In the genomic region with DNA sequence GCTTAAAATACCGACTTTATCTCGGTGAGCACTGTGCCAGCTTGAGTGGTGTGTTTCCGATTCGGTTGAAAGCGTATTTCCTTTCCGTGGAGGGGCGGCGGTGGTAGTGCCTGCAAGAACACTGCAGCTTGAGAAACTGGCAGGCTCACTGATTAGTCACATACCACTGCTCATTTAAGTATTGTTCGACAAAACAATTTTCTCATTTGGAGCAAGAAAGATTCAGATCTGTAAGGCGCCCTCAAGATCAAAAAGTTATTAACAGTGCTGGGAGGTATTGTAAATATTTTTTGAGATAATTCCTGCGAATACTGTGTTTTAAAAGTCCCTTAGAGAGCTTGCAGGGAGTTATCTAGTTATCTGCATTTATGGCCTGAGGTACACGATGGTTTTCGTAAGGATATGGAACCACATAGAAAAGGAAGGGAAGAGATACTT, we compare ENCODE assay signal across 8 cellular contexts. TPM values are rescaled to one million over a fixed set of nuclear protein-coding genes. Genes with fewer than 3 reads are reported as not detected.
DNase-seq lines count a peak whose midpoint lies in the region; ATAC-seq and TF ChIP-seq lines count a peak whose summit lies in the region.

No MANE protein-coding gene starts in this region.

- WGBS in esophagus muscularis mucosa, result 1% methylated on average over 13 of the region's 13 CpGs

- intact Hi-C loops in esophagus muscularis mucosa (cut with DNase I), result loop anchor here (5.0 to 10.0 kb wide), 2 partner anchors 168 to 336 kb away; partner anchors contain the start of gene BRPF3

- TF ChIP-seq CTCF in AG04450 (IDR thresholded peaks at IDR 0.05; ENCODE audit: low read depth, low read length), result no peak
- TF ChIP-seq CTCF in esophagus muscularis mucosa (IDR thresholded peaks at IDR 0.05), result no peak

- TF ChIP-seq POLR2A in esophagus muscularis mucosa (IDR thresholded peaks at IDR 0.05; ENCODE audit: low read depth), result no peak

- H3K27ac ChIP-seq in AG04450 (ENCODE audit: low read depth, low read length) (peak overlapping the region; percentile 63), esophagus muscularis mucosa (replicated peaks in 1 of 4) (peak overlapping the region; percentile 92 to 96 (median 94)), muscle layer of duodenum (ENCODE audit: low read length) (peak overlapping the region; percentile 97)

- H3K27me3 ChIP-seq in AG04450 (ENCODE audit: control insufficient read depth, insufficient read depth, low read length), result no peaks in the 10 kb centered on the region
- H3K27me3 ChIP-seq in esophagus muscularis mucosa, result peaks cover 0 to 10% (median 4%) of the 10 kb centered on the region in 4 donors
- no peaks in the 10 kb centered on the region for H3K27me3 ChIP-seq in muscle layer of duodenum (ENCODE audit: low read depth, low read length)

- H3K9me3 ChIP-seq in AG04450 (ENCODE audit: control insufficient read depth, insufficient read depth, low read length) (peaks cover 5% of the 10 kb centered on the region; the same call in 1 of the 2 replicates), esophagus muscularis mucosa (no peaks in the 10 kb centered on the region), muscle layer of duodenum (ENCODE audit: control insufficient read depth in 1 of 2, low read length in 2 of 2) (no peaks in the 10 kb centered on the region)

- H3K4me3 ChIP-seq in AG04450 (ENCODE audit: low read depth, low read length) (peak overlapping the region; percentile 100), esophagus muscularis mucosa (peak overlapping the region; percentile 83 to 96 (median 95)), muscle layer of duodenum (ENCODE audit: low read depth in 1 of 2, low read length in 2 of 2) (peak overlapping the region; percentile 89 to 100)

- CTCF ChIA-PET in AG04450 (lab: Charles Lee), result interaction anchor here (0.5 to 6.3 kb wide), 5 partner anchors 38 to 332 kb away, joined by 3 to 129 read pairs (median 3); no protein-coding TSS in a partner anchor

- TF ChIP-seq EP300 in esophagus muscularis mucosa (IDR thresholded peaks at IDR 0.05), result no peak

- peaks cover 24 to 57% (median 54%) of the 10 kb centered on the region in 4 donors for H3K4me1 ChIP-seq in esophagus muscularis mucosa
- H3K4me1 ChIP-seq in muscle layer of duodenum (ENCODE audit: control insufficient read depth in 1 of 2, insufficient read depth in 2 of 2, low read length in 2 of 2), result peaks cover 13 to 20% of the 10 kb centered on the region in 2 donors

- no peaks in the 10 kb centered on the region for H3K36me3 ChIP-seq in esophagus muscularis mucosa
- H3K36me3 ChIP-seq in muscle layer of duodenum (ENCODE audit: control insufficient read depth in 1 of 2, insufficient read depth in 2 of 2, low read length in 2 of 2), result peaks cover 0 to 5% of the 10 kb centered on the region in 2 donors

- ATAC-seq in GM21390 (IDR thresholded peaks at IDR 0.05; ENCODE audit: unreplicated experiment), result no peak

- POLR2A ChIA-PET in AG04450 (lab: Yijun Ruan, JAX), result interaction anchor here (0.6 to 2.0 kb wide), 7 partner anchors 23 to 359 kb away, joined by 3 to 6 read pairs (median 3); no protein-coding TSS in a partner anchor

- DNase-seq in AG04450 (ENCODE audit: low read depth, low spot score) (no peak), HCEC 1CT (peak; percentile 72), OCI-M1 (lab: John Stamatoyannopoulos, UW) (peak; percentile 84), esophagus muscularis mucosa (ENCODE audit: extremely low spot score) (no peak)
- DNase-seq in activated T-cell treated with anti-CD3 and anti-CD28 coated beads, Interleukin-2, amount 50 U/mL, for 1 hour, result peak; percentile 72
- DNase-seq in stimulated activated CD8-positive, alpha-beta memory T cell treated with anti-CD3 and anti-CD28 coated beads, Interleukin-4, amount 100 ng/mL, for 24 hours (ENCODE audit: low read depth), result peak; percentile 58

RNA-seq across cellular contexts. Expression of gene MAPK14, which starts 1.3 kb away (rescaled TPM):
- 50.2 and 55.7 TPM in 2 replicates for polyA plus RNA-seq in AG04450 (2011; rRNA removed)
- 54.8 and 65.6 TPM in 2 replicates for polyA minus RNA-seq in AG04450 (2011; rRNA and poly(A)+ RNA removed)
- 10 to 100 TPM; 53.2 to 70.7 (median 66.9) TPM for total RNA-seq in esophagus muscularis mucosa

RNA-seq across cellular contexts. Expression of gene SLC26A8, which starts 4.5 kb away (rescaled TPM):
- polyA plus RNA-seq in AG04450 (2011; rRNA removed), result not detected in 2 replicates
- polyA minus RNA-seq in AG04450 (2011; rRNA and poly(A)+ RNA removed), result not detected in 2 replicates
- total RNA-seq in esophagus muscularis mucosa, result under 1 TPM in 2 of 4 donors, not detected in 2; under 0.01 to 0.17 TPM

Comparison
In these comparisons a context has a peak if more than half of its experiments do, and no peak if none do; other contexts are left out.
1. DNase-seq: peak in HCEC 1CT (single experiment), OCI-M1 (single experiment), activated T-cell treated with anti-CD3 and anti-CD28 coated beads, Interleukin-2, amount 50 U/mL, for 1 hour (single experiment) and stimulated activated CD8-positive, alpha-beta memory T cell treated with anti-CD3 and anti-CD28 coated beads, Interleukin-4, amount 100 ng/mL, for 24 hours (single experiment); none in AG04450 (single experiment) and esophagus muscularis mucosa (single experiment).
2. Peak in every context shown above with its lines, with median percentiles within 50 percentile points of each other: H3K27ac ChIP-seq and H3K4me3 ChIP-seq.